In the genomic region with DNA sequence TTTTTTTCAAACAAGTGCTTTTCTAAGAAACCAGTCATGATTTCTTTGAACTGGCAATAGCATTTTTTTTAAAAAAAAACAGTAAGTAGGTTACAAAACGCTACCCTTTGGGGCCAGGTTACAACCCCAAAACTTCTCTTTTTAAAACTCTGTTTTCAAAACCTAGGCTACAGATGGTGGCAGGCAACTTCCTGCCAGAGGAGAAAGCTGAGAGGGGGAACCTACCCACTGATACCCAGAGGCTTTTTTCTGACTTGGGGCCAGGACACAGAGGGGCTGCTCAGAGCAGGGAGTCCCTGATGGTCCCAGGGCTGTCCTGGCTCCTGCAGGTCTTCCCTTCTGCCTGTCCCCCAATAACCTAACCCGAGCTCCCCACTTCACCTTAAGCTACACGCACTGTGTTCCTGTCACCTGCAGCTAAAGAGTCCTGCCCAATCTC, we compare ENCODE assay signal across 9 cellular contexts. TPM values are rescaled to one million over a fixed set of nuclear protein-coding genes. Genes with fewer than 3 reads are reported as not detected.
A peak's percentile ranks its signal among the peaks of the same experiment; 100 is the strongest.
DNase-seq lines count a peak whose midpoint lies in the region; ATAC-seq and TF ChIP-seq lines count a peak whose summit lies in the region.
"Had no signal": no experiment of that assay in that cellular context is flagged by ENCODE, and none has a peak within 500 bp of the region (broad histone marks: within the 10 kb centered on the region; RNA-seq: fewer than 3 reads in every experiment).

No MANE protein-coding gene starts in this region.

- H3K4me3 ChIP-seq in testis (no peak overlapping the region), SJCRH30 (no peak overlapping the region)

- DNase-seq in T-helper 9 cell = peak; percentile 18
- peak; percentile 16 for DNase-seq in effector CD8-positive, alpha-beta T cell (lab: John Stamatoyannopoulos, UW)
- DNase-seq in testis = no peak
- no peak for DNase-seq in COR-L47 (lab: John Stamatoyannopoulos, UW)
- DNase-seq in SJCRH30 = no peak
- DNase-seq in HCEC 1CT = no peak
- DNase-seq: SHP77 treated with DMSO at 0.1 percent for 48 hours had no signal

- H3K27me3 ChIP-seq in testis = no peaks in the 10 kb centered on the region
- no peaks in the 10 kb centered on the region for H3K27me3 ChIP-seq in SJCRH30

- 79 to 86% methylated on average over 3 of the region's 3 CpGs for WGBS in testis, 2 donors

- no peak for TF ChIP-seq CTCF in testis (IDR thresholded peaks at IDR 0.05)

- no peak for TF ChIP-seq POLR2A in testis (IDR thresholded peaks at IDR 0.05)

- no peaks in the 10 kb centered on the region for H3K36me3 ChIP-seq in testis (ENCODE audit: low read depth, missing control alignments)
- no peaks in the 10 kb centered on the region for H3K36me3 ChIP-seq in SJCRH30

- ATAC-seq in HG02678 (IDR thresholded peaks at IDR 0.05; ENCODE audit: unreplicated experiment) = peak; percentile 44

- H3K4me1 ChIP-seq in testis (peaks cover 32% of the 10 kb centered on the region), SJCRH30 (peaks cover 6% of the 10 kb centered on the region)

- H3K9me3 ChIP-seq in testis (no peaks in the 10 kb centered on the region), SJCRH30 (replicated peaks) (0 out of 2 replicates have a peak, but pooled peaks cover 6% of the 10 kb centered on the region)

- H3K27ac ChIP-seq in temporal lobe (ENCODE audit: low read depth, low read length) (peak overlapping the region; percentile 44), testis (peak overlapping the region in 1 of 2 donors; percentile 53), SJCRH30 (no peak overlapping the region)

- intact Hi-C loops in testis (cut with DNase I; ENCODE audit: low total_unique reads) = no loop called here

RNA-seq across cellular contexts. Expression of gene STN1, which starts 6.9 kb away (rescaled TPM):
- total RNA-seq in temporal lobe (4.9 TPM), testis (10 to 100 TPM; 48.2 to 50.5 TPM)
- 50.1 TPM for polyA plus RNA-seq in testis (ENCODE audit: insufficient read depth, low read depth, low replicate concordance)
- total RNA-seq in SJCRH30 (2014; rRNA removed; shearing (Covaris generic)) = 10.3 and 11.6 TPM in 2 replicates

RNA-seq across cellular contexts. Expression of gene SH3PXD2A, which starts 55.7 kb away (rescaled TPM):
- total RNA-seq in temporal lobe = 14.5 TPM
- total RNA-seq in testis = 10 to 100 TPM; 10.8 to 12.0 TPM
- 12.1 TPM for polyA plus RNA-seq in testis (ENCODE audit: insufficient read depth, low read depth, low replicate concordance)
- 5.4 and 5.5 TPM in 2 replicates for total RNA-seq in SJCRH30 (2014; rRNA removed; shearing (Covaris generic))

RNA-seq across cellular contexts. Expression of gene SLK, which starts 55.9 kb away (rescaled TPM):
- total RNA-seq in temporal lobe (50.6 TPM), testis (10 to 100 TPM; 57.7 to 59.4 TPM)
- polyA plus RNA-seq in testis (ENCODE audit: insufficient read depth, low read depth, low replicate concordance) = 10.7 TPM
- 32.2 and 37.3 TPM in 2 replicates for total RNA-seq in SJCRH30 (2014; rRNA removed; shearing (Covaris generic))

Comparison
In these comparisons a context has a peak if more than half of its experiments do, and no peak if none do; other contexts are left out.
1. DNase-seq: peak in T-helper 9 cell (single experiment) and effector CD8-positive, alpha-beta T cell (single experiment); none in testis (single experiment), COR-L47 (single experiment), SJCRH30 (0 of 2) and HCEC 1CT (single experiment).